8 cellular contexts compared by ENCODE assay signal in the genomic region with DNA sequence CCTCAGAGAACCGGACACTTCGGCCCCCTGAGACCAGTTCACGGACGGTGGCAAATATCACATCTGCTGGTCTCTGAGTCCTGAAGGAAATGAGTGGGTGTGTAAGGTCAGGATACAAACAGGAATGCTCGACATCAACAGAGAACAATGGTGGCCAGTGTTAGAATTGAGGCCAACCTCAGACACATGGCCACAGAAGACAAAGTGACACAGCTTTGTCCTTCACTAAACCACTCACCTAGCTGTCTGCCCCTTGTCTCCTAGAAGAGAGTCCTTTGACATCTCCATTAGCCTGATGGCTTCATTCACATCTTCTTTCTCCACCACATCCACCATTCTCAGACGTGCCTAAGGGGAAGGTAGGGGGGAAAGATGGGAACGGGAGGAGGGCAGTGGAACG.
A peak's percentile ranks its signal among the peaks of the same experiment; 100 is the strongest.
DNase-seq lines count a peak whose midpoint lies in the region; ATAC-seq and TF ChIP-seq lines count a peak whose summit lies in the region.
"Had no signal": no experiment of that assay in that cellular context is flagged by ENCODE, and none has a peak within 500 bp of the region (broad histone marks: within the 10 kb centered on the region; RNA-seq: fewer than 3 reads in every experiment).

No MANE protein-coding gene starts in this region.

- no peaks in the 10 kb centered on the region for H3K9me3 ChIP-seq in WERI-Rb-1 (ENCODE audit: severe bottlenecking)

- ATAC-seq in HG02870 (IDR thresholded peaks at IDR 0.05; ENCODE audit: unreplicated experiment): no peak

- H3K4me3 ChIP-seq in WERI-Rb-1 (ENCODE audit: low read depth, low read length): no peak overlapping the region
- H3K4me3 ChIP-seq: hepatocyte had no signal

- peak overlapping the region; percentile 46; the same call in 1 of the 2 replicates for H3K27ac ChIP-seq in WERI-Rb-1
- H3K27ac ChIP-seq: hepatocyte had no signal

- no peaks in the 10 kb centered on the region for H3K27me3 ChIP-seq in WERI-Rb-1 (ENCODE audit: insufficient read depth, low read depth, severe bottlenecking)
- H3K27me3 ChIP-seq: hepatocyte had no signal

- H3K36me3 ChIP-seq in WERI-Rb-1: peaks cover 90% of the 10 kb centered on the region

- no peak for TF ChIP-seq CTCF in WERI-Rb-1 (IDR thresholded peaks at IDR 0.05; ENCODE audit: low read depth, low read length)

- peak; percentile 75 for DNase-seq in COLO829 (ENCODE audit: low spot score)
- no peak for DNase-seq in WERI-Rb-1
- DNase-seq in cerebellar cortex (ENCODE audit: low spot score): no peak
- DNase-seq: activated CD4-positive, alpha-beta T cell treated with anti-CD3 and anti-CD28 coated beads for 48 hours; activated naive CD8-positive, alpha-beta T cell treated with anti-CD3 and anti-CD28 coated beads, Interleukin-2, amount 10 ng/mL, durations not matched to agents 7 days and 5 days; effector CD4-positive, alpha-beta T cell had no signal
